Comparison of ENCODE assay signal across 8 cellular contexts in the genomic region with DNA sequence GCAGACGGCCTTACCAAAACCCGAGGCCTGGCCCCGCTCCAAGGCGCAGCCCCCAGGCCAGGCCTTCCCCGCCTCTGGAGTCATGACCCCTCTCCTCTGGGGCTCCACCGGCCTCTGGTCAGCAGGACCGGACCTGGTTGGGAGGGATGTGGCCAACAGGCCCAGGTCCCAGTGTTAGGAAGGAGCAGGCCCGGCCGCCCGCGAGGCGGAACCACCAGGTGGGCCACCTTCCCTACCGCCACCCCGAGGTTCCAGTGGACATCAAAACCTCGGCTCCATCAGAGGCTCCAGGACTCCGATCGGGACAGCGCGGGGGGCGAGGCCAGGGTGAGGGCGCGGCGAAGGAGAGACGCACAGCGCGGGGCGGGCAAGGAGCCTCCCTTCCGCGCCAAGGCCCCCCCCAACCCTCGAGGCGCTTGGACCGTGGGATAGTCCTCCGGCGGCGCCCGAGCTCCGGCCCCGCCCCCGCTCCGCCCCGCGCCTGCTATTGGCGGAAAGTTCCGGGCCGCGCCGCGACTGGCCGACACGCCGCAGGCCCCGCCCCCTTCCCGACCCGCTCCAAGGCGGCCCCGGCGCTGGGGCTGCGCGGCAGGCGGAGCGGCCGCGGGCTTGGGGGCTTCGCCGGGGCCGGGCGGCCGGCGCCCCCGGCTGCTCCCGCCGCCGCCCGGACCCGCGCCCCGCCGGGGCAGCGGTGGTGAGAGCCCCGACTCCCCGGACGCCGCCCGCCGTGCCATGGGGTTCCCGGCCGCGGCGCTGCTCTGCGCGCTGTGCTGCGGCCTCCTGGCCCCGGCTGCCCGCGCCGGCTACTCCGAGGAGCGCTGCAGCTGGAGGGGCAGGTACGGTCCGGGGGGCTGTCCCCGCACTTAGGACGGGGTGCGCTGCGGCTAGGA. TPM values are rescaled to one million over a fixed set of nuclear protein-coding genes. Genes with fewer than 3 reads are reported as not detected.
DNase-seq lines count a peak whose midpoint lies in the region; ATAC-seq, FAIRE-seq and TF ChIP-seq lines count a peak whose summit lies in the region.

Gene METRN (plus strand): TSS at position 561 of the 890 bp plus-strand sequence. CDS start 172 bp downstream, at position 733.

- peaks cover 3 to 17% (median 14%) of the 10 kb centered on the region in 3 donors for H3K4me1 ChIP-seq in pancreas
- peaks cover 11 to 28% of the 10 kb centered on the region in 2 donors for H3K4me1 ChIP-seq in thoracic aorta (ENCODE audit: control insufficient read depth in 1 of 2, low read depth in 2 of 2)

- H3K36me3 ChIP-seq in pancreas (no peaks in the 10 kb centered on the region), thoracic aorta (no peaks in the 10 kb centered on the region)

- H3K27me3 ChIP-seq in pancreas (peaks cover 0 to 10% (median 0%) of the 10 kb centered on the region in 4 donors), thoracic aorta (replicated peaks; ENCODE audit: insufficient read depth) (no peaks in the 10 kb centered on the region)

- WGBS in pancreas, 2 donors: 5 to 12% methylated on average over 37 to 104 of the region's 104 CpGs

- no peak for FAIRE-seq in pancreas (lab: Jason Lieb, UNC)

- H3K27ac ChIP-seq in pancreas (peak within 1 kb of the TSS; percentile 36 to 60 (median 50)), thoracic aorta (no peak within 1 kb of the TSS)

- peak; percentile 60 for ATAC-seq in GM21515 (IDR thresholded peaks at IDR 0.05; ENCODE audit: unreplicated experiment)
- peak; percentile 93 for ATAC-seq in Right ventricle myocardium inferior
- ATAC-seq in pancreas: peak; percentile 78 to 91 (median 86)
- peak; percentile 87 for ATAC-seq in thoracic aorta (ENCODE audit: insufficient number of reproducible peaks, low FRiP score, low read depth)

- H3K9me3 ChIP-seq in pancreas (no peaks in the 10 kb centered on the region), thoracic aorta (no peaks in the 10 kb centered on the region)

- DNase-seq in COLO829 (ENCODE audit: low spot score): peak; percentile 85
- no peak for DNase-seq in LNCaP clone FGC (ENCODE audit: low read depth)
- peak; percentile 82 for DNase-seq in T follicular helper cell (ENCODE audit: low read depth)
- peak; percentile 78 for DNase-seq in activated naive CD8-positive, alpha-beta T cell treated with anti-CD3 and anti-CD28 coated beads, Interleukin-2, amount 50 U/mL, for 16 hours (ENCODE audit: low read depth, low spot score)
- DNase-seq in Right ventricle myocardium inferior (ENCODE audit: missing footprints): peak; percentile 96
- DNase-seq in pancreas: peak; percentile 87 to 98 (median 94)
- peak; percentile 57 for DNase-seq in thoracic aorta (ENCODE audit: low spot score)

- intact Hi-C loops in Right ventricle myocardium inferior (cut with DNase I) (loop anchor here (2.0 kb wide), 1 partner anchor 26 kb away; the partner anchor contains the start of gene CIAO3), pancreas (cut with DNase I) (loop anchor here in 2 of 3 donors (2.0 to 10.0 kb wide), 3 partner anchors 72 to 342 kb away; no protein-coding TSS in a partner anchor)

- TF ChIP-seq CTCF in LNCaP clone FGC (IDR thresholded peaks at IDR 0.05; ENCODE audit: control insufficient read depth, extremely low read depth, insufficient read depth) (no peak), pancreas (IDR thresholded peaks at IDR 0.05) (no peak), thoracic aorta (IDR thresholded peaks at IDR 0.05) (no peak)

- H3K4me3 ChIP-seq in LNCaP clone FGC (ENCODE audit: low read depth, low read length): peak within 1 kb of the TSS; percentile 69
- H3K4me3 ChIP-seq in pancreas: peak within 1 kb of the TSS; percentile 56 to 89 (median 68)
- H3K4me3 ChIP-seq in thoracic aorta: peak within 1 kb of the TSS; percentile 81

RNA-seq across cellular contexts. Expression of gene METRN, which starts in this region (rescaled TPM):
- total RNA-seq in Right ventricle myocardium inferior (60.4 TPM), pancreas (10 to 100 TPM; 27.6 to 44.9 (median 37.7) TPM), thoracic aorta (10 to 100 TPM; 28.9 to 58.9 TPM)
- 10 to 100 TPM; 74.2 to 82.0 TPM for polyA plus RNA-seq in pancreas

Comparison
In these comparisons a context has a peak if more than half of its experiments do, and no peak if none do; other contexts are left out.
1. H3K27ac ChIP-seq: peak in pancreas (4 of 4); none in thoracic aorta (0 of 2).
2. Peak in every context shown above with its lines, with median percentiles within 50 percentile points of each other: ATAC-seq and H3K4me3 ChIP-seq.